15 cellular contexts compared by ENCODE assay signal in the genomic region with DNA sequence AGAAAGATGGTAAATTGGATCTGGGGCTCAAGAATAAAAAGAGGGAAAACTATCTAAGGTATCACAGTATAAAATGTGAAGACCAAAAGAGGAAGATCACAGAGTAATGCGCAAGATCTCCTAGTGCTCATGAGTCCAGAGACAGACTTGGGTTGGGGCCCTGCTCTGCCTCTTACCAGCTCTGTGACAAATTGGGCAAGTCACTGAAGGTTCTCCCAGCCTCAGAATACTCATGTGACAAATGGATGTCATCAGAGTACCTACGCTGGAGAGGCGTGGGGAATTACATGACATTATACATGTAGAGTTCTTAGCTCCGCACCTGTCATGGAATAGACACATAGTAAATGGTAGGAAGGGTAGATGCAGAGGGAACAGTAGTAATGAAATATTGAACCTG.
DNase-seq lines count a peak whose midpoint lies in the region; ATAC-seq and TF ChIP-seq lines count a peak whose summit lies in the region.
"Had no signal": no experiment of that assay in that cellular context is flagged by ENCODE, and none has a peak within 500 bp of the region (broad histone marks: within the 10 kb centered on the region; RNA-seq: fewer than 3 reads in every experiment).

No MANE protein-coding gene starts in this region.

- WGBS in thyroid gland, 2 donors = 92 to 93% methylated on average over 4 of the region's 4 CpGs

- TF ChIP-seq CTCF in HL-60 (IDR thresholded peaks at IDR 0.05; ENCODE audit: insufficient read depth, low read length) (no peak), left lung (IDR thresholded peaks at IDR 0.05) (no peak), thyroid gland (IDR thresholded peaks at IDR 0.05) (no peak)

- H3K9ac ChIP-seq in subcutaneous abdominal adipose tissue (ENCODE audit: low read length in 5 of 5) = no peak overlapping the region

- no peak for TF ChIP-seq POLR2A in thyroid gland (IDR thresholded peaks at IDR 0.05)

- H3K9me3 ChIP-seq in left lung (no peaks in the 10 kb centered on the region), subcutaneous abdominal adipose tissue (ENCODE audit: control insufficient read depth in 5 of 5, low read length in 5 of 5) (no peaks in the 10 kb centered on the region), thyroid gland (no peaks in the 10 kb centered on the region), SJCRH30 (replicated peaks) (no peaks in the 10 kb centered on the region)

- DNase-seq in HL-60 (ENCODE audit: low read depth in 1 of 2, low spot score in 1 of 2) = peak; percentile 46 to 87
- peak; percentile 66 for DNase-seq in SKM-1 (lab: John Stamatoyannopoulos, UW; ENCODE audit: unreplicated experiment)
- DNase-seq in left lung = peak in 1 of 2 donors; percentile 61
- DNase-seq in thyroid gland = no peak
- no peak for DNase-seq in SJCRH30
- no peak for DNase-seq in cortex of kidney (lab: John Stamatoyannopoulos, UW)
- DNase-seq: activated CD4-positive, alpha-beta memory T cell treated with anti-CD3 and anti-CD28 coated beads for 36 hours; activated effector memory CD4-positive, alpha-beta T cell treated with anti-CD3 and anti-CD28 coated beads, Interleukin-2, amount 50 U/mL, for 16 hours; H7; Karpas-422; NCI-H1694 treated with DMSO at 0.1 percent for 48 hours; NCI-H526 treated with DMSO at 0.1 percent for 48 hours; stimulated activated CD4-positive, alpha-beta T cell treated with anti-CD3 and anti-CD28 coated beads, Interleukin-2, amount 100 ng/mL, for 48 hours; T-helper 9 cell had no signal

- H3K4me3 ChIP-seq in HL-60 (replicated peaks; ENCODE audit: insufficient read depth, low read length) = no peak overlapping the region
- H3K4me3 ChIP-seq in left lung = no peak overlapping the region
- no peak overlapping the region for H3K4me3 ChIP-seq in subcutaneous abdominal adipose tissue (ENCODE audit: low read depth in 1 of 5, low read length in 5 of 5)
- no peak overlapping the region for H3K4me3 ChIP-seq in thyroid gland (replicated peaks in 1 of 3)
- H3K4me3 ChIP-seq in SJCRH30 = no peak overlapping the region

- no peaks in the 10 kb centered on the region for H3K27me3 ChIP-seq in HL-60 (ENCODE audit: insufficient read depth, poor library complexity, severe bottlenecking)
- no peaks in the 10 kb centered on the region for H3K27me3 ChIP-seq in left lung
- no peaks in the 10 kb centered on the region for H3K27me3 ChIP-seq in subcutaneous abdominal adipose tissue (ENCODE audit: control insufficient read depth in 5 of 5, insufficient read depth in 4 of 5, low read length in 5 of 5)
- no peaks in the 10 kb centered on the region for H3K27me3 ChIP-seq in thyroid gland
- H3K27me3 ChIP-seq in SJCRH30 = no peaks in the 10 kb centered on the region

- H3K27ac ChIP-seq in HL-60 (replicated peaks) (peak overlapping the region; percentile 73), left lung (peak overlapping the region; percentile 76 to 92), subcutaneous abdominal adipose tissue (ENCODE audit: low read depth, low read length) (peak overlapping the region; percentile 13), thyroid gland (peak overlapping the region in 1 of 3 donors; percentile 40), SJCRH30 (no peak overlapping the region)

- H3K4me1 ChIP-seq in left lung (peaks cover 7 to 64% of the 10 kb centered on the region in 2 donors), subcutaneous abdominal adipose tissue (ENCODE audit: control insufficient read depth in 5 of 5, insufficient read depth in 5 of 5, low read length in 5 of 5) (peaks cover 8 to 33% (median 27%) of the 10 kb centered on the region in 5 donors), thyroid gland (no peaks in the 10 kb centered on the region), SJCRH30 (peaks cover 9% of the 10 kb centered on the region; the same call in 1 of the 2 replicates)

- H3K36me3 ChIP-seq in left lung (no peaks in the 10 kb centered on the region), subcutaneous abdominal adipose tissue (ENCODE audit: control insufficient read depth in 5 of 5, insufficient read depth in 5 of 5, low read length in 5 of 5) (no peaks in the 10 kb centered on the region), thyroid gland (no peaks in the 10 kb centered on the region), SJCRH30 (no peaks in the 10 kb centered on the region)

- intact Hi-C loops in left lung (cut with DNase I) = no loop called here
- intact Hi-C loops in thyroid gland (cut with DNase I) = no loop called here

- ATAC-seq in left lung = peak; percentile 64

Comparison
In these comparisons a context has a peak if more than half of its experiments do, and no peak if none do; other contexts are left out.
1. DNase-seq: peak in HL-60 (2 of 2) and SKM-1 (single experiment); none in thyroid gland (0 of 2), SJCRH30 (0 of 2) and cortex of kidney (single experiment).